25 cellular contexts compared by ENCODE assay signal in the genomic region with DNA sequence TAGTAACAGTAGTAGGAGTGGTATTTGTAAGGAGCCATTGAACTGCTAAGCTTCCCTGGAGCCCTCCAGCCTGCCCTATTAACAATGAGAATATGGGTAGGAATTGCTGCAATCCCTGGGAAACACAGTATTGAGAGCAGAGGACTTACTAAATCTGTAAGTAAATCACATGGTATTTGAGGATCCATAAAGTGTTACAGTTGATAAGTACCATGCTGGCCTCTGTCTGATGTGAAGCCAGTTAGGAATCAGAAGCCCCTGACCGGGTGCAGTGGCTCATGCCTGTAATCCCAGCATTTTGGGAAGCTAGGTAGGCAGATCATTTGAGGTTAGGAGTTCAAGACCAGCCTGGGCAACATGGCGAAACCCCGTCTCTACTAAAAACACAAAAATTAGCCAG.
A peak's percentile ranks its signal among the peaks of the same experiment; 100 is the strongest.
DNase-seq lines count a peak whose midpoint lies in the region; ATAC-seq, FAIRE-seq and TF ChIP-seq lines count a peak whose summit lies in the region.
"Had no signal": no experiment of that assay in that cellular context is flagged by ENCODE, and none has a peak within 500 bp of the region (broad histone marks: within the 10 kb centered on the region; RNA-seq: fewer than 3 reads in every experiment).

No MANE protein-coding gene starts in this region.

- H3K4me1 Mint-ChIP-seq in stimulated activated naive B cell treated with anti-CD40 and anti-IgM and Interleukin-4, amounts not matched to agents 10 μg/mL and 1 μg/mL and 100 μg/mL, for 72 hours: peaks cover 0 to 1% of the 10 kb centered on the region in 2 donors
- H3K4me1 Mint-ChIP-seq: CD14-positive monocyte; CD4-positive, alpha-beta memory T cell; CD4-positive, CD25-positive, alpha-beta regulatory T cell; CD8-positive, alpha-beta memory T cell had no signal

- peak overlapping the region; percentile 97 for H3K27ac ChIP-seq in Karpas-422 (ENCODE audit: low read length)
- peak overlapping the region in 3 of 4 donors; percentile 28 to 79 (median 79) for H3K27ac ChIP-seq in pancreas
- H3K27ac ChIP-seq: BLaER1 had no signal

- intact Hi-C loops in pancreas (cut with DNase I): loop anchor here in 1 of 3 donors (10.0 kb wide), 1 partner anchor 103 kb away; no protein-coding TSS in a partner anchor

- no peak overlapping the region for H3K4me3 Mint-ChIP-seq in stimulated activated naive B cell treated with anti-CD40 and anti-IgM and Interleukin-4, amounts not matched to agents 10 μg/mL and 1 μg/mL and 100 μg/mL, for 72 hours
- H3K4me3 Mint-ChIP-seq: CD14-positive monocyte; CD4-positive, alpha-beta memory T cell; CD4-positive, CD25-positive, alpha-beta regulatory T cell; CD8-positive, alpha-beta memory T cell had no signal

- H3K9me3 Mint-ChIP-seq in stimulated activated naive B cell treated with anti-CD40 and anti-IgM and Interleukin-4, amounts not matched to agents 10 μg/mL and 1 μg/mL and 100 μg/mL, for 72 hours: no peaks in the 10 kb centered on the region
- H3K9me3 Mint-ChIP-seq: CD14-positive monocyte; CD4-positive, alpha-beta memory T cell; CD4-positive, CD25-positive, alpha-beta regulatory T cell had no signal

- no peaks in the 10 kb centered on the region for H3K9me3 ChIP-seq in Karpas-422 (ENCODE audit: low read length)
- H3K9me3 ChIP-seq in pancreas: no peaks in the 10 kb centered on the region
- H3K9me3 ChIP-seq: BE2C, BLaER1 had no signal

- no peaks in the 10 kb centered on the region for H3K36me3 ChIP-seq in Karpas-422 (ENCODE audit: insufficient read depth, low read length)
- no peaks in the 10 kb centered on the region for H3K36me3 ChIP-seq in pancreas
- H3K36me3 ChIP-seq: BE2C, BLaER1 had no signal

- H3K27ac Mint-ChIP-seq in stimulated activated naive B cell treated with anti-CD40 and anti-IgM and Interleukin-4, amounts not matched to agents 10 μg/mL and 1 μg/mL and 100 μg/mL, for 72 hours: no peak overlapping the region
- H3K27ac Mint-ChIP-seq: CD14-positive monocyte; CD4-positive, alpha-beta memory T cell; CD4-positive, CD25-positive, alpha-beta regulatory T cell; CD8-positive, alpha-beta memory T cell had no signal

- peak overlapping the region; percentile 64 for H3K4me2 ChIP-seq in Karpas-422 (ENCODE audit: low read depth, low read length, poor library complexity, severe bottlenecking)

- ATAC-seq in pancreas: no peak
- no peak for ATAC-seq in stimulated activated naive B cell treated with anti-CD40 and anti-IgM and Interleukin-4, amounts not matched to agents 10 μg/mL and 1 μg/mL and 100 μg/mL, for 72 hours (replicated peaks)

- H3K27me3 Mint-ChIP-seq in stimulated activated naive B cell treated with anti-CD40 and anti-IgM and Interleukin-4, amounts not matched to agents 10 μg/mL and 1 μg/mL and 100 μg/mL, for 72 hours: peaks cover under 1 to 6% of the 10 kb centered on the region in 2 donors

- no peaks in the 10 kb centered on the region for H3K9me2 ChIP-seq in Karpas-422 (replicated peaks; ENCODE audit: insufficient read depth, low read length)

- H3K27me3 ChIP-seq in Karpas-422 (ENCODE audit: low read length): no peaks in the 10 kb centered on the region
- H3K27me3 ChIP-seq in pancreas: no peaks in the 10 kb centered on the region
- H3K27me3 ChIP-seq: BE2C, BLaER1 had no signal

- peak; percentile 54 for DNase-seq in Karpas-422
- DNase-seq in islet precursor cell: peak; percentile 10
- no peak for DNase-seq in pancreas
- DNase-seq in DMS79 (lab: John Stamatoyannopoulos, UW): no peak
- no peak for DNase-seq in stimulated activated naive B cell treated with anti-CD40 and anti-IgM and Interleukin-4, amounts not matched to agents 10 μg/mL and 1 μg/mL and 100 μg/mL, for 72 hours
- no peak for DNase-seq in KG1 (lab: John Stamatoyannopoulos, UW)
- DNase-seq: 8988T; ACHN; BE2C; C1 segment of cervical spinal cord; CD4-positive, alpha-beta memory T cell; CD4-positive, CD25-positive, alpha-beta regulatory T cell; CD8-positive, alpha-beta memory T cell; COR-L47; DMS 273 treated with DMSO at 0.1 percent for 48 hours; DMS153; DMS53; DMS79 treated with DMSO at 0.1 percent for 48 hours; GF-D8 had no signal

- H2AFZ ChIP-seq in Karpas-422 (ENCODE audit: low read length): peak overlapping the region; percentile 1; the same call in 1 of the 2 replicates

- no peaks in the 10 kb centered on the region for H3K79me2 ChIP-seq in Karpas-422 (ENCODE audit: low read length)

- H3K9ac ChIP-seq in Karpas-422 (ENCODE audit: low read length): peak overlapping the region; percentile 69
- H3K9ac ChIP-seq: BLaER1 had no signal

- H4K20me1 ChIP-seq in Karpas-422 (ENCODE audit: insufficient read depth, low read depth, low read length): no peaks in the 10 kb centered on the region
- H4K20me1 ChIP-seq: BLaER1 had no signal

- H3K4me1 ChIP-seq in Karpas-422 (ENCODE audit: low read length) (peaks cover 75% of the 10 kb centered on the region), pancreas (peaks cover 20 to 34% (median 33%) of the 10 kb centered on the region in 3 donors)

- no peak overlapping the region for H3K4me3 ChIP-seq in Karpas-422 (ENCODE audit: low read length)
- H3K4me3 ChIP-seq in pancreas: no peak overlapping the region
- H3K4me3 ChIP-seq: BLaER1 had no signal

- TF ChIP-seq CTCF in pancreas (IDR thresholded peaks at IDR 0.05): no peak

- H3K36me3 Mint-ChIP-seq in stimulated activated naive B cell treated with anti-CD40 and anti-IgM and Interleukin-4, amounts not matched to agents 10 μg/mL and 1 μg/mL and 100 μg/mL, for 72 hours: no peaks in the 10 kb centered on the region
- H3K36me3 Mint-ChIP-seq: CD14-positive monocyte; CD4-positive, alpha-beta memory T cell; CD4-positive, CD25-positive, alpha-beta regulatory T cell; CD8-positive, alpha-beta memory T cell had no signal

- WGBS in pancreas, 2 donors: 94 to 96% methylated on average over 3 of the region's 3 CpGs

- FAIRE-seq in pancreas (lab: Jason Lieb, UNC): no peak
- FAIRE-seq: A204.1, G401.6, GM12891, GM19239 had no signal

Comparison
In these comparisons a context has a peak if more than half of its experiments do, and no peak if none do; other contexts are left out.
1. DNase-seq: peak in Karpas-422 (single experiment) and islet precursor cell (single experiment); none in pancreas (0 of 6), DMS79 (single experiment), stimulated activated naive B cell treated with anti-CD40 and anti-IgM and Interleukin-4, amounts not matched to agents 10 μg/mL and 1 μg/mL and 100 μg/mL, for 72 hours (single experiment) and KG1 (single experiment).